9 cellular contexts compared by ENCODE assay signal in the genomic region with DNA sequence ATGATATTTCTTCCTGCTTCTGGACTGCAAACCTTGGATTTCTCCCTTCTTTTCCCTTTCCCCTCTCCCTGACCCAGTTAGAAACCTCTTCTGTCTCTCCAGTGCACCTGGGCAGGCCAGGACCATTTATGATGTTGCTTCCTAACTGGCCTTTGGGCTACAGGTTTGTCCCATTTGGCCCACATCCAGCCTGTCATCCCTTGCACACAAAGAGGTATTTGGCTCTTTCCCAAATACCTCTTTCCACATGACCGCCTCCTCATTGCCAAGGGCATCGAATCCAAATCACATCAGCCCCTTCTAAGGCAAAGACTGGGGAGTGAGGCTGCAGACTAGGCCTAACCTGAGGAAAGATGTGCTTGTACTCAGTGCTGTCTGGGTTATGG. TPM values are rescaled to one million over a fixed set of nuclear protein-coding genes. Genes with fewer than 3 reads are reported as not detected.
DNase-seq lines count a peak whose midpoint lies in the region; ATAC-seq lines count a peak whose summit lies in the region.
"Had no signal": no experiment of that assay in that cellular context is flagged by ENCODE, and none has a peak within 500 bp of the region (broad histone marks: within the 10 kb centered on the region; RNA-seq: fewer than 3 reads in every experiment).

No MANE protein-coding gene starts in this region.

- H3K4me1 Mint-ChIP-seq in activated T-helper 2 cell treated with anti-CD3 and anti-CD28 coated beads, Interferon-gamma antibody, Interleukin-2, Interleukin-4, amounts not matched to agents 10 μg/mL and 5 μg/mL and 100 μg/mL, durations not matched to agents 14 hours and 24 hours and 36 hours (ENCODE audit: low read depth) = peaks cover 52% of the 10 kb centered on the region
- H3K4me1 Mint-ChIP-seq in naive thymus-derived CD8-positive, alpha-beta T cell = peaks cover 27 to 50% (median 42%) of the 10 kb centered on the region in 4 donors

- no peaks in the 10 kb centered on the region for H3K27me3 Mint-ChIP-seq in activated T-helper 2 cell treated with anti-CD3 and anti-CD28 coated beads, Interferon-gamma antibody, Interleukin-2, Interleukin-4, amounts not matched to agents 10 μg/mL and 5 μg/mL and 100 μg/mL, durations not matched to agents 14 hours and 24 hours and 36 hours (ENCODE audit: low read depth)
- no peaks in the 10 kb centered on the region for H3K27me3 Mint-ChIP-seq in naive thymus-derived CD8-positive, alpha-beta T cell

- H3K4me3 Mint-ChIP-seq in activated T-helper 2 cell treated with anti-CD3 and anti-CD28 coated beads, Interferon-gamma antibody, Interleukin-2, Interleukin-4, amounts not matched to agents 10 μg/mL and 5 μg/mL and 100 μg/mL, durations not matched to agents 14 hours and 24 hours and 36 hours (ENCODE audit: low read depth) = no peak overlapping the region
- H3K4me3 Mint-ChIP-seq in naive thymus-derived CD8-positive, alpha-beta T cell = no peak overlapping the region

- POLR2A ChIA-PET in naive thymus-derived CD8-positive, alpha-beta T cell (lab: Charles Lee) = interaction anchor here (0.8 to 13.8 kb wide), 9 partner anchors 12 to 252 kb away, joined by 3 to 205 read pairs (median 6); a partner anchor contains a TSS

- H3K9me3 Mint-ChIP-seq in activated T-helper 2 cell treated with anti-CD3 and anti-CD28 coated beads, Interferon-gamma antibody, Interleukin-2, Interleukin-4, amounts not matched to agents 10 μg/mL and 5 μg/mL and 100 μg/mL, durations not matched to agents 14 hours and 24 hours and 36 hours = no peaks in the 10 kb centered on the region
- H3K9me3 Mint-ChIP-seq in naive thymus-derived CD8-positive, alpha-beta T cell = no peaks in the 10 kb centered on the region

- H3K36me3 Mint-ChIP-seq in activated T-helper 2 cell treated with anti-CD3 and anti-CD28 coated beads, Interferon-gamma antibody, Interleukin-2, Interleukin-4, amounts not matched to agents 10 μg/mL and 5 μg/mL and 100 μg/mL, durations not matched to agents 14 hours and 24 hours and 36 hours (ENCODE audit: low read depth) = no peaks in the 10 kb centered on the region
- no peaks in the 10 kb centered on the region for H3K36me3 Mint-ChIP-seq in naive thymus-derived CD8-positive, alpha-beta T cell

- peak; percentile 70 for DNase-seq in DMS53 (lab: John Stamatoyannopoulos, UW)
- peak; percentile 78 for DNase-seq in NCI-H146 (lab: John Stamatoyannopoulos, UW)
- DNase-seq in activated T-helper 2 cell treated with anti-CD3 and anti-CD28 coated beads, Interferon-gamma antibody, Interleukin-2, Interleukin-4, amounts not matched to agents 10 μg/mL and 5 μg/mL and 100 μg/mL, durations not matched to agents 14 hours and 24 hours and 36 hours (ENCODE audit: low spot score) = no peak
- no peak for DNase-seq in naive thymus-derived CD8-positive, alpha-beta T cell
- DNase-seq in stimulated activated naive CD4-positive, alpha-beta T cell treated with Interleukin-2 at 50 U/mL for 16 hours (lab: John Stamatoyannopoulos, UW) = no peak
- DNase-seq in islet precursor cell = no peak
- no peak for DNase-seq in effector CD8-positive, alpha-beta T cell (lab: John Stamatoyannopoulos, UW)
- DNase-seq in NCI-H526 treated with DMSO at 0.1 percent for 48 hours (lab: John Stamatoyannopoulos, UW) = no peak

- ATAC-seq in naive thymus-derived CD8-positive, alpha-beta T cell = no peak

- intact Hi-C loops in activated T-helper 2 cell treated with anti-CD3 and anti-CD28 coated beads, Interferon-gamma antibody, Interleukin-2, Interleukin-4, amounts not matched to agents 10 μg/mL and 5 μg/mL and 100 μg/mL, durations not matched to agents 14 hours and 24 hours and 36 hours (cut with micrococcal nuclease) = loop anchor here (5.0 to 10.0 kb wide), 2 partner anchors 33 to 296 kb away; no protein-coding TSS in a partner anchor

- peak overlapping the region; percentile 78 for H3K27ac Mint-ChIP-seq in activated T-helper 2 cell treated with anti-CD3 and anti-CD28 coated beads, Interferon-gamma antibody, Interleukin-2, Interleukin-4, amounts not matched to agents 10 μg/mL and 5 μg/mL and 100 μg/mL, durations not matched to agents 14 hours and 24 hours and 36 hours
- peak overlapping the region; percentile 17 to 92 (median 62) for H3K27ac Mint-ChIP-seq in naive thymus-derived CD8-positive, alpha-beta T cell

RNA-seq across cellular contexts. Expression of a gene that starts 13.6 kb away (rescaled TPM):
- 0.64 and 0.87 TPM in 2 replicates for total RNA-seq in activated T-helper 2 cell treated with anti-CD3 and anti-CD28 coated beads, Interferon-gamma antibody, Interleukin-2, Interleukin-4, amounts not matched to agents 10 μg/mL and 5 μg/mL and 100 μg/mL, durations not matched to agents 14 hours and 24 hours and 36 hours
- total RNA-seq in naive thymus-derived CD8-positive, alpha-beta T cell = 1 to 10 TPM; 7.2 to 7.4 TPM
- under 1 TPM in 1 of 3 donors, not detected in 2; 0.25 TPM for polyA plus RNA-seq in naive thymus-derived CD8-positive, alpha-beta T cell
- polyA plus RNA-seq: neural cell had no signal

RNA-seq across cellular contexts. Expression of a gene that starts 33.1 kb away (rescaled TPM):
- 117 and 119 TPM in 2 replicates for total RNA-seq in activated T-helper 2 cell treated with anti-CD3 and anti-CD28 coated beads, Interferon-gamma antibody, Interleukin-2, Interleukin-4, amounts not matched to agents 10 μg/mL and 5 μg/mL and 100 μg/mL, durations not matched to agents 14 hours and 24 hours and 36 hours
- 100 to 1,000 TPM; 137 to 143 TPM for total RNA-seq in naive thymus-derived CD8-positive, alpha-beta T cell
- 10 to 100 TPM; 63.2 to 78.3 (median 74.8) TPM for polyA plus RNA-seq in naive thymus-derived CD8-positive, alpha-beta T cell

Comparison
In these comparisons a context has a peak if more than half of its experiments do, and no peak if none do; other contexts are left out.
1. DNase-seq: peak in DMS53 (single experiment) and NCI-H146 (single experiment); none in activated T-helper 2 cell treated with anti-CD3 and anti-CD28 coated beads, Interferon-gamma antibody, Interleukin-2, Interleukin-4, amounts not matched to agents 10 μg/mL and 5 μg/mL and 100 μg/mL, durations not matched to agents 14 hours and 24 hours and 36 hours (single experiment), naive thymus-derived CD8-positive, alpha-beta T cell (0 of 10), stimulated activated naive CD4-positive, alpha-beta T cell treated with Interleukin-2 at 50 U/mL for 16 hours (single experiment), islet precursor cell (single experiment), effector CD8-positive, alpha-beta T cell (single experiment) and NCI-H526 treated with DMSO at 0.1 percent for 48 hours (single experiment).